Comparison of ENCODE assay signal across 25 cellular contexts in genomic region chr10:4557469-4557868, GRCh38.
"Had no signal": no experiment of that assay in that cellular context is flagged by ENCODE, and none has a peak within 500 bp of the region (broad histone marks: within the 10 kb centered on the region; RNA-seq: fewer than 3 reads in every experiment).

No MANE protein-coding gene starts in this region.

- FAIRE-seq: colon had no signal

- H3K27ac Mint-ChIP-seq: memory B cell; naive B cell; natural killer cell treated with Interleukin-12 subunit alpha and Interleukin-12 subunit beta and Interleukin-15 and Interleukin-18, amount 100 ng/mL, for 72 hours; neural progenitor cell had no signal

- H3K9ac ChIP-seq: neural progenitor cell had no signal

- DNase-seq: cerebellar nuclear complex; dorsolateral prefrontal cortex; effector CD4-positive, alpha-beta T cell; foreskin fibroblast; gastrocnemius medialis; head of caudate nucleus; left cardiac atrium; naive B cell; nucleus accumbens; psoas muscle; right cardiac atrium; sigmoid colon; stimulated activated CD4-positive, alpha-beta T cell treated with anti-CD3 and anti-CD28 coated beads, Interleukin-2, amount 100 ng/mL, for 48 hours; stimulated activated naive CD4-positive, alpha-beta T cell; stimulated activated naive CD8-positive, alpha-beta T cell treated with anti-CD3 and anti-CD28 coated beads, Interleukin-15, amount 100 ng/mL, for 72 hours; transverse colon; upper lobe of right lung; uterus had no signal

- H3K36me3 Mint-ChIP-seq: naive B cell, neural progenitor cell had no signal

- H3K4me1 Mint-ChIP-seq: naive B cell; stimulated activated naive CD8-positive, alpha-beta T cell treated with anti-CD3 and anti-CD28 coated beads, Interleukin-15, amount 100 ng/mL, for 72 hours had no signal

- ATAC-seq: gastrocnemius medialis; left cardiac atrium; psoas muscle; stimulated activated naive CD8-positive, alpha-beta T cell treated with anti-CD3 and anti-CD28 coated beads, Interleukin-15, amount 100 ng/mL, for 72 hours; upper lobe of right lung had no signal

- H3K36me3 ChIP-seq: gastrocnemius medialis, neural progenitor cell, sigmoid colon, suprapubic skin, transverse colon, upper lobe of right lung, uterus had no signal

- H3K4me2 ChIP-seq: hepatocyte, neural progenitor cell had no signal

- H3K9me3 ChIP-seq: gastrocnemius medialis, psoas muscle, sigmoid colon, suprapubic skin, transverse colon, upper lobe of right lung, uterus had no signal

- H3K4me1 ChIP-seq: gastrocnemius medialis, neural progenitor cell, psoas muscle, sigmoid colon, transverse colon, upper lobe of right lung, uterus had no signal

- H2AFZ ChIP-seq: hepatocyte, neural progenitor cell had no signal

- H3K79me2 ChIP-seq: hepatocyte had no signal

- H3K4me3 Mint-ChIP-seq: memory B cell; naive B cell; natural killer cell treated with Interleukin-12 subunit alpha and Interleukin-12 subunit beta and Interleukin-15 and Interleukin-18, amount 100 ng/mL, for 72 hours; neural progenitor cell; stimulated activated naive CD8-positive, alpha-beta T cell treated with anti-CD3 and anti-CD28 coated beads, Interleukin-15, amount 100 ng/mL, for 72 hours had no signal

- H3K27me3 ChIP-seq: dorsolateral prefrontal cortex, gastrocnemius medialis, hepatocyte, neural progenitor cell, sigmoid colon, suprapubic skin, transverse colon, upper lobe of right lung, uterus had no signal

- H3K4me3 ChIP-seq: dorsolateral prefrontal cortex, gastrocnemius medialis, hepatocyte, lung, neural progenitor cell, psoas muscle, sigmoid colon, suprapubic skin, transverse colon, upper lobe of right lung, uterus had no signal

- H3K27ac ChIP-seq: dorsolateral prefrontal cortex, gastrocnemius medialis, hepatocyte, neural progenitor cell, psoas muscle, sigmoid colon, suprapubic skin, transverse colon, upper lobe of right lung, uterus had no signal

- H3K9me3 Mint-ChIP-seq: natural killer cell treated with Interleukin-12 subunit alpha and Interleukin-12 subunit beta and Interleukin-15 and Interleukin-18, amount 100 ng/mL, for 72 hours; neural progenitor cell had no signal
